Comparison of ENCODE assay signal across 8 cellular contexts in the genomic region with DNA sequence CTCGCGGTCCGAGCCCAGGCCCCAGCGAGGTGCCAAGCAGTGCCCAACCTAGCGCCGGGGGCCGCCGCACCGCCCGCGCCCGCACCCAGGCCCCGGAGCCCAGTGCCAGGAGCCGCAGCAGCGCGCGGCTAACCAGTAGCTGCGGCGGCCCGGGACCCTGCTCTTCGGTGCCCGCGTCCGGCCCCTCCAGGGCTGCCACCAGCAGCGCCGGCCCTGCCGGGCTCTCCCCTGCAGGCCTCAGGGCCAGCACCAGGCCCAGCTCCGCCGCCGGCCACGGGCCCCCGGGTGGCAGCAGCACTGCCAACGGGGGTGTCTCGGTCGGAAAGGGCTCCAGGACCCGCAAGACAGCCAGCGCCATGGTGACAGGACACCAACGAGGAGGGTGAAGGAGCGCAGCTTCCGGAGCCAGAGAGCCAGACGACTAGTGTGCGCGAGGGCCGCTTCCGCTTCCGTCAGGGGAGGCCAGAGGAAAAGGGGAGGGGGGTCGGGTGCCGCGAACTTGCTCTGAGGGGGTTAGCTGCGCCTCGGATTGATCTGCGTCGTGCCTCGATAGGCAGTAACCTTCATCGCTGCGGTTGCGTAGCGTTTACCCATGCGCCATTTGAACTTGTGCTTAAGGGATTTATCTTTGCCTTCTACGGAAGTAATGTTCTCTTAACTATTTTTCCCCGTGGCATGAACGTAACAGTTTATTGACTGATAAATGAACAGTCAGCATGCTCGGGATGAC. TPM values are rescaled to one million over a fixed set of nuclear protein-coding genes. Genes with fewer than 3 reads are reported as not detected.
DNase-seq lines count a peak whose midpoint lies in the region; ATAC-seq and TF ChIP-seq lines count a peak whose summit lies in the region.

A gene with protein sequence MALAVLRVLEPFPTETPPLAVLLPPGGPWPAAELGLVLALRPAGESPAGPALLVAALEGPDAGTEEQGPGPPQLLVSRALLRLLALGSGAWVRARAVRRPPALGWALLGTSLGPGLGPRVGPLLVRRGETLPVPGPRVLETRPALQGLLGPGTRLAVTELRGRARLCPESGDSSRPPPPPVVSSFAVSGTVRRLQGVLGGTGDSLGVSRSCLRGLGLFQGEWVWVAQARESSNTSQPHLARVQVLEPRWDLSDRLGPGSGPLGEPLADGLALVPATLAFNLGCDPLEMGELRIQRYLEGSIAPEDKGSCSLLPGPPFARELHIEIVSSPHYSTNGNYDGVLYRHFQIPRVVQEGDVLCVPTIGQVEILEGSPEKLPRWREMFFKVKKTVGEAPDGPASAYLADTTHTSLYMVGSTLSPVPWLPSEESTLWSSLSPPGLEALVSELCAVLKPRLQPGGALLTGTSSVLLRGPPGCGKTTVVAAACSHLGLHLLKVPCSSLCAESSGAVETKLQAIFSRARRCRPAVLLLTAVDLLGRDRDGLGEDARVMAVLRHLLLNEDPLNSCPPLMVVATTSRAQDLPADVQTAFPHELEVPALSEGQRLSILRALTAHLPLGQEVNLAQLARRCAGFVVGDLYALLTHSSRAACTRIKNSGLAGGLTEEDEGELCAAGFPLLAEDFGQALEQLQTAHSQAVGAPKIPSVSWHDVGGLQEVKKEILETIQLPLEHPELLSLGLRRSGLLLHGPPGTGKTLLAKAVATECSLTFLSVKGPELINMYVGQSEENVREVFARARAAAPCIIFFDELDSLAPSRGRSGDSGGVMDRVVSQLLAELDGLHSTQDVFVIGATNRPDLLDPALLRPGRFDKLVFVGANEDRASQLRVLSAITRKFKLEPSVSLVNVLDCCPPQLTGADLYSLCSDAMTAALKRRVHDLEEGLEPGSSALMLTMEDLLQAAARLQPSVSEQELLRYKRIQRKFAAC (minus strand): TSS at position 389 of the 730 bp plus-strand sequence. CDS start 31 bp downstream, at position 358.

- H3K36me3 Mint-ChIP-seq in GM23338 (ENCODE audit: low read depth) = 0 out of 3 replicates have a peak, but pooled peaks cover under 1% of the 10 kb centered on the region
- peaks cover 11% of the 10 kb centered on the region for H3K36me3 Mint-ChIP-seq in activated T-helper 1 cell treated with anti-CD3 and anti-CD28 coated beads, Interleukin-12 subunit alpha, Interleukin-12 subunit beta, Interleukin-2, Interleukin-4 antibody, amounts not matched to agents 30 ng/mL and 10 ng/mL and 1 ng/mL, durations not matched to agents 14 hours and 24 hours and 36 hours (ENCODE audit: low read depth)
- H3K36me3 Mint-ChIP-seq in naive thymus-derived CD4-positive, alpha-beta T cell = peaks cover 0 to 13% (median 4%) of the 10 kb centered on the region in 5 donors

- peaks cover 15% of the 10 kb centered on the region for H3K4me1 Mint-ChIP-seq in GM23338
- peaks cover 38% of the 10 kb centered on the region for H3K4me1 Mint-ChIP-seq in activated T-helper 1 cell treated with anti-CD3 and anti-CD28 coated beads, Interleukin-12 subunit alpha, Interleukin-12 subunit beta, Interleukin-2, Interleukin-4 antibody, amounts not matched to agents 30 ng/mL and 10 ng/mL and 1 ng/mL, durations not matched to agents 14 hours and 24 hours and 36 hours (ENCODE audit: low read depth)
- H3K4me1 Mint-ChIP-seq in naive thymus-derived CD4-positive, alpha-beta T cell = peaks cover 19 to 61% (median 47%) of the 10 kb centered on the region in 7 donors

- peak within 1 kb of the TSS; percentile 83 for H3K9ac ChIP-seq in fibroblast of lung (ENCODE audit: insufficient read depth, low read length)

- H3K4me1 ChIP-seq in GM23338 (ENCODE audit: insufficient read depth) (peaks cover 12% of the 10 kb centered on the region), fibroblast of lung (ENCODE audit: control insufficient read depth, extremely low read depth, insufficient read depth, low read length) (peaks cover 7% of the 10 kb centered on the region)
- H3K4me1 ChIP-seq in naive thymus-derived CD4-positive, alpha-beta T cell (ENCODE audit: control insufficient read depth in 2 of 2, insufficient read depth in 2 of 2, low read length in 2 of 2) = peaks cover 30 to 32% of the 10 kb centered on the region in 2 donors

- TF ChIP-seq CTCF in GM23338 (conservative IDR thresholded peaks at IDR 0.05; ENCODE audit: low read depth in 2 of 2) (no peak), fibroblast of lung (conservative IDR thresholded peaks at IDR 0.05 in 1 of 2, IDR thresholded peaks at IDR 0.05 in 1 of 2; ENCODE audit: low read depth in 1 of 2, low read length in 2 of 2) (no peak)

- H3K27ac ChIP-seq in GM23338 (ENCODE audit: low read depth) (peak within 1 kb of the TSS; percentile 84), fibroblast of lung (ENCODE audit: insufficient read depth, low read length) (peak within 1 kb of the TSS; percentile 77)
- peak within 1 kb of the TSS; percentile 85 for H3K27ac ChIP-seq in naive thymus-derived CD4-positive, alpha-beta T cell (ENCODE audit: low read depth, low read length)

- H3K9me3 Mint-ChIP-seq in GM23338 = no peaks in the 10 kb centered on the region
- no peaks in the 10 kb centered on the region for H3K9me3 Mint-ChIP-seq in activated T-helper 1 cell treated with anti-CD3 and anti-CD28 coated beads, Interleukin-12 subunit alpha, Interleukin-12 subunit beta, Interleukin-2, Interleukin-4 antibody, amounts not matched to agents 30 ng/mL and 10 ng/mL and 1 ng/mL, durations not matched to agents 14 hours and 24 hours and 36 hours
- H3K9me3 Mint-ChIP-seq in naive thymus-derived CD4-positive, alpha-beta T cell = no peaks in the 10 kb centered on the region

- peak within 1 kb of the TSS; percentile 83 for H3K4me3 Mint-ChIP-seq in GM23338
- peak within 1 kb of the TSS; percentile 91 for H3K4me3 Mint-ChIP-seq in activated T-helper 1 cell treated with anti-CD3 and anti-CD28 coated beads, Interleukin-12 subunit alpha, Interleukin-12 subunit beta, Interleukin-2, Interleukin-4 antibody, amounts not matched to agents 30 ng/mL and 10 ng/mL and 1 ng/mL, durations not matched to agents 14 hours and 24 hours and 36 hours
- H3K4me3 Mint-ChIP-seq in naive thymus-derived CD4-positive, alpha-beta T cell = peak within 1 kb of the TSS; percentile 91 to 99 (median 94)

- CTCF ChIA-PET in naive thymus-derived CD4-positive, alpha-beta T cell (lab: Charles Lee) = interaction anchor here (0.9 to 1.4 kb wide), 2 partner anchors 50 to 165 kb away, joined by 3 to 4 read pairs; partner anchors contain the start of gene CNPY3

- H3K4me2 ChIP-seq in GM23338 (peak within 1 kb of the TSS; percentile 75), fibroblast of lung (ENCODE audit: extremely low read depth, insufficient read depth, low read length) (peak within 1 kb of the TSS; percentile 82)

- POLR2A ChIA-PET in naive thymus-derived CD4-positive, alpha-beta T cell (lab: Charles Lee) = interaction anchor here (0.6 to 4.7 kb wide), 23 partner anchors 10 to 1110 kb away, joined by 3 to 94 read pairs (median 8); partner anchors contain the start of genes BICRAL, CNPY3, CUL7 and GNMT

- no peaks in the 10 kb centered on the region for H3K36me3 ChIP-seq in GM23338 (ENCODE audit: insufficient read depth)
- peaks cover under 1% of the 10 kb centered on the region for H3K36me3 ChIP-seq in fibroblast of lung (ENCODE audit: control insufficient read depth, insufficient read depth, low read length)
- H3K36me3 ChIP-seq in naive thymus-derived CD4-positive, alpha-beta T cell (ENCODE audit: control insufficient read depth in 2 of 3, insufficient read depth in 3 of 3, low read length in 3 of 3) = peaks cover 0 to 3% (median 0%) of the 10 kb centered on the region in 3 experiments

- no peaks in the 10 kb centered on the region for H3K27me3 ChIP-seq in GM23338 (ENCODE audit: insufficient read depth)
- H3K27me3 ChIP-seq in fibroblast of lung (ENCODE audit: control insufficient read depth, insufficient read depth, low read length) = no peaks in the 10 kb centered on the region
- H3K27me3 ChIP-seq in naive thymus-derived CD4-positive, alpha-beta T cell (ENCODE audit: control insufficient read depth in 2 of 2, insufficient read depth in 2 of 2, low read length in 2 of 2) = no peaks in the 10 kb centered on the region

- H2AFZ ChIP-seq in GM23338 (peak within 1 kb of the TSS; percentile 92), fibroblast of lung (ENCODE audit: low read length) (peak within 1 kb of the TSS; percentile 82)

- H3K4me3 ChIP-seq in GM23338 (peak within 1 kb of the TSS; percentile 99), fibroblast of lung (replicated peaks in 1 of 4; ENCODE audit: control extremely low read depth in 1 of 4, insufficient read depth in 1 of 4, low read depth in 3 of 4, low read length in 4 of 4) (peak within 1 kb of the TSS; percentile 49 to 86 (median 78))
- peak within 1 kb of the TSS; percentile 90 for H3K4me3 ChIP-seq in naive thymus-derived CD4-positive, alpha-beta T cell (ENCODE audit: low read length)

- H3K79me2 ChIP-seq in GM23338 (replicated peaks; ENCODE audit: insufficient read depth) (peaks cover 5% of the 10 kb centered on the region; the same call in 1 of the 2 replicates), fibroblast of lung (ENCODE audit: control insufficient read depth, insufficient read depth, low read length) (peaks cover 10% of the 10 kb centered on the region)

- DNase-seq in DMS79 (lab: John Stamatoyannopoulos, UW) (peak; percentile 87), GM23338 (ENCODE audit: low spot score) (peak; percentile 99), Kasumi-1 (lab: John Stamatoyannopoulos, UW) (peak; percentile 94), RKO (ENCODE audit: low spot score) (peak; percentile 95), fibroblast of lung (ENCODE audit: low read depth in 2 of 2) (peak; percentile 84 to 85)
- DNase-seq in activated T-helper 1 cell treated with anti-CD3 and anti-CD28 coated beads, Interleukin-12 subunit alpha, Interleukin-12 subunit beta, Interleukin-2, Interleukin-4 antibody, amounts not matched to agents 30 ng/mL and 10 ng/mL and 1 ng/mL, durations not matched to agents 14 hours and 24 hours and 36 hours (ENCODE audit: low spot score) = peak; percentile 94
- peak; percentile 77 to 98 (median 93) for DNase-seq in naive thymus-derived CD4-positive, alpha-beta T cell
- DNase-seq in stimulated activated naive CD4-positive, alpha-beta T cell (lab: John Stamatoyannopoulos, UW) = peak; percentile 86 to 94 (median 92)

- H3K27me3 Mint-ChIP-seq in GM23338 (ENCODE audit: insufficient read depth, low read depth, poor library complexity) = peaks cover 8% of the 10 kb centered on the region
- H3K27me3 Mint-ChIP-seq in activated T-helper 1 cell treated with anti-CD3 and anti-CD28 coated beads, Interleukin-12 subunit alpha, Interleukin-12 subunit beta, Interleukin-2, Interleukin-4 antibody, amounts not matched to agents 30 ng/mL and 10 ng/mL and 1 ng/mL, durations not matched to agents 14 hours and 24 hours and 36 hours (ENCODE audit: insufficient read depth) = no peaks in the 10 kb centered on the region
- no peaks in the 10 kb centered on the region for H3K27me3 Mint-ChIP-seq in naive thymus-derived CD4-positive, alpha-beta T cell

- H3K9me3 ChIP-seq in fibroblast of lung (ENCODE audit: control insufficient read depth, insufficient read depth, low read depth, low read length) = no peaks in the 10 kb centered on the region
- H3K9me3 ChIP-seq in naive thymus-derived CD4-positive, alpha-beta T cell (ENCODE audit: control insufficient read depth in 2 of 3, low read length in 3 of 3) = no peaks in the 10 kb centered on the region

- intact Hi-C loops in activated T-helper 1 cell treated with anti-CD3 and anti-CD28 coated beads, Interleukin-12 subunit alpha, Interleukin-12 subunit beta, Interleukin-2, Interleukin-4 antibody, amounts not matched to agents 30 ng/mL and 10 ng/mL and 1 ng/mL, durations not matched to agents 14 hours and 24 hours and 36 hours (cut with micrococcal nuclease) = loop anchor here (1.0 to 5.0 kb wide), 8 partner anchors 19 to 448 kb away; partner anchors contain the start of genes ABCC10, CNPY3, GNMT and KLC4
- intact Hi-C loops in naive thymus-derived CD4-positive, alpha-beta T cell (cut with micrococcal nuclease) = loop anchor here (1.0 to 10.0 kb wide), 13 partner anchors 34 to 1058 kb away; partner anchors contain the start of genes CNPY3 (in 2 of the 2), CUL7 (in 2 of the 2), MEA1 (in 2 of the 2) and SRF (in 2 of the 2)

- H4K20me1 ChIP-seq in GM23338 (replicated peaks; ENCODE audit: insufficient read depth) (no peaks in the 10 kb centered on the region; the same call in 1 of the 2 replicates), fibroblast of lung (ENCODE audit: control insufficient read depth, extremely low read depth, insufficient read depth, low read length) (no peaks in the 10 kb centered on the region)

- H3K27ac Mint-ChIP-seq in GM23338 = peak within 1 kb of the TSS; percentile 94
- H3K27ac Mint-ChIP-seq in activated T-helper 1 cell treated with anti-CD3 and anti-CD28 coated beads, Interleukin-12 subunit alpha, Interleukin-12 subunit beta, Interleukin-2, Interleukin-4 antibody, amounts not matched to agents 30 ng/mL and 10 ng/mL and 1 ng/mL, durations not matched to agents 14 hours and 24 hours and 36 hours = peak within 1 kb of the TSS; percentile 96
- H3K27ac Mint-ChIP-seq in naive thymus-derived CD4-positive, alpha-beta T cell = peak within 1 kb of the TSS; percentile 92 to 99 (median 98)

- ATAC-seq in GM23338 = peak; percentile 93
- peak; percentile 97 for ATAC-seq in naive thymus-derived CD4-positive, alpha-beta T cell

- H3K9me2 ChIP-seq in GM23338 (ENCODE audit: insufficient read depth) = no peaks in the 10 kb centered on the region

- H3F3A ChIP-seq in GM23338 (replicated peaks; ENCODE audit: low read depth) = peaks cover 15% of the 10 kb centered on the region; the same call in 1 of the 2 replicates

RNA-seq across cellular contexts. Expression of the gene that starts here (rescaled TPM):
- 24.8 and 25.1 TPM in 2 replicates for total RNA-seq in GM23338 (2014; rRNA removed; shearing (Covaris generic))
- polyA plus RNA-seq in GM23338 (2016; fragmentation: Nextera tagmentation; extraction: Ambion mirVana) = 5.2 and 6.5 TPM in 2 replicates
- 20.9 TPM in 2 replicates for total RNA-seq in activated T-helper 1 cell treated with anti-CD3 and anti-CD28 coated beads, Interleukin-12 subunit alpha, Interleukin-12 subunit beta, Interleukin-2, Interleukin-4 antibody, amounts not matched to agents 30 ng/mL and 10 ng/mL and 1 ng/mL, durations not matched to agents 14 hours and 24 hours and 36 hours
- total RNA-seq in fibroblast of lung = 49.2 and 61.4 TPM in 2 replicates
- polyA plus RNA-seq in fibroblast of lung = 4.0 and 5.3 TPM in 2 replicates
- 10.5 and 12.8 TPM in 2 replicates for polyA plus RNA-seq in fibroblast of lung (2012)
- polyA minus RNA-seq in fibroblast of lung (ENCODE audit: low replicate concordance) = 15.7 and 34.8 TPM in 2 replicates
- total RNA-seq in naive thymus-derived CD4-positive, alpha-beta T cell = 10 to 100 TPM; 14.1 to 42.3 (median 28.0) TPM
- polyA plus RNA-seq in naive thymus-derived CD4-positive, alpha-beta T cell = 10 to 100 TPM; 21.2 to 24.6 TPM

Comparison
In these comparisons a context has a peak if more than half of its experiments do, and no peak if none do; other contexts are left out.
1. Peak in every context shown above with its lines: DNase-seq, ATAC-seq, H3K4me3 ChIP-seq and H3K27ac ChIP-seq.